15 cellular contexts compared by ENCODE assay signal in genomic region chr5:172643392-172643871, GRCh38. TPM values are rescaled to one million over a fixed set of nuclear protein-coding genes. Genes with fewer than 3 reads are reported as not detected.
DNase-seq lines count a peak whose midpoint lies in the region; ATAC-seq and TF ChIP-seq lines count a peak whose summit lies in the region.
"Had no signal": no experiment of that assay in that cellular context is flagged by ENCODE, and none has a peak within 500 bp of the region (broad histone marks: within the 10 kb centered on the region; RNA-seq: fewer than 3 reads in every experiment).

No MANE protein-coding gene starts in this region.

- DNase-seq in T-helper 1 cell (no peak), left cardiac atrium (peak; percentile 17), ovary (peak in 1 of 5 donors; percentile 42), type B pancreatic cell (ENCODE audit: extremely low spot score, unreplicated experiment) (no peak), DMS153 treated with DMSO at 0.1 percent for 48 hours (lab: John Stamatoyannopoulos, UW; ENCODE audit: unreplicated experiment) (no peak), NCI-H524 treated with DMSO at 0.1 percent for 48 hours (lab: John Stamatoyannopoulos, UW) (no peak)
- DNase-seq: activated CD4-positive, alpha-beta memory T cell treated with anti-CD3 and anti-CD28 coated beads for 36 hours; activated naive CD4-positive, alpha-beta T cell treated with anti-CD3 and anti-CD28 coated beads for 36 hours; CD8-positive, alpha-beta memory T cell; cortex of kidney; foreskin melanocyte; NCI-H345; T-helper 9 cell had no signal

- no peak for TF ChIP-seq POLR2A in ovary (IDR thresholded peaks at IDR 0.05)

- intact Hi-C loops in left cardiac atrium (cut with DNase I), result loop anchor here in 1 of 2 donors (5.0 kb wide), 2 partner anchors 54 to 166 kb away; no protein-coding TSS in a partner anchor
- intact Hi-C loops in ovary (cut with DNase I), result loop anchor here (5.0 to 10.0 kb wide), 6 partner anchors 51 to 166 kb away; no protein-coding TSS in a partner anchor

- no peaks in the 10 kb centered on the region for H3K9me3 ChIP-seq in ovary

- H3K4me1 Mint-ChIP-seq in T-helper 1 cell treated with Interleukin-12 subunit alpha and Interleukin-12 subunit beta and Interleukin-4 antibody, amounts not matched to agents 30 μg/mL and 1 μg/mL, for 36 hours (ENCODE audit: low read depth), result peaks cover 14% of the 10 kb centered on the region
- H3K4me1 Mint-ChIP-seq in type B pancreatic cell (ENCODE audit: unreplicated experiment), result peaks cover 29% of the 10 kb centered on the region

- H3K4me3 ChIP-seq in ovary, result peak overlapping the region; percentile 10

- H3K36me3 ChIP-seq in ovary, result no peaks in the 10 kb centered on the region

- peaks cover 4% of the 10 kb centered on the region for H3K4me1 ChIP-seq in ovary (ENCODE audit: insufficient read depth)

- no peak overlapping the region for H3K27ac Mint-ChIP-seq in T-helper 1 cell treated with Interleukin-12 subunit alpha and Interleukin-12 subunit beta and Interleukin-4 antibody, amounts not matched to agents 30 μg/mL and 1 μg/mL, for 36 hours
- H3K27ac Mint-ChIP-seq in type B pancreatic cell, result no peak overlapping the region
- H3K27ac Mint-ChIP-seq: activated CD4-positive, alpha-beta memory T cell treated with anti-CD3 and anti-CD28 coated beads for 36 hours; activated naive CD4-positive, alpha-beta T cell treated with anti-CD3 and anti-CD28 coated beads for 36 hours had no signal

- no peaks in the 10 kb centered on the region for H3K27me3 ChIP-seq in ovary

- no peaks in the 10 kb centered on the region for H3K36me3 Mint-ChIP-seq in T-helper 1 cell treated with Interleukin-12 subunit alpha and Interleukin-12 subunit beta and Interleukin-4 antibody, amounts not matched to agents 30 μg/mL and 1 μg/mL, for 36 hours (ENCODE audit: low read depth)
- no peaks in the 10 kb centered on the region for H3K36me3 Mint-ChIP-seq in type B pancreatic cell
- H3K36me3 Mint-ChIP-seq: activated CD4-positive, alpha-beta memory T cell treated with anti-CD3 and anti-CD28 coated beads for 36 hours; CD8-positive, alpha-beta memory T cell had no signal

- peaks cover 54% of the 10 kb centered on the region for H3K27me3 Mint-ChIP-seq in T-helper 1 cell treated with Interleukin-12 subunit alpha and Interleukin-12 subunit beta and Interleukin-4 antibody, amounts not matched to agents 30 μg/mL and 1 μg/mL, for 36 hours (ENCODE audit: low read depth)
- peaks cover 37% of the 10 kb centered on the region for H3K27me3 Mint-ChIP-seq in type B pancreatic cell

- H3K4me3 Mint-ChIP-seq in T-helper 1 cell treated with Interleukin-12 subunit alpha and Interleukin-12 subunit beta and Interleukin-4 antibody, amounts not matched to agents 30 μg/mL and 1 μg/mL, for 36 hours, result peak overlapping the region; percentile 26
- H3K4me3 Mint-ChIP-seq in type B pancreatic cell, result peak overlapping the region; percentile 44
- H3K4me3 Mint-ChIP-seq: activated CD4-positive, alpha-beta memory T cell treated with anti-CD3 and anti-CD28 coated beads for 36 hours; activated naive CD4-positive, alpha-beta T cell treated with anti-CD3 and anti-CD28 coated beads for 36 hours had no signal

- peak overlapping the region; percentile 41 to 89 for H3K27ac ChIP-seq in ovary

- TF ChIP-seq CTCF in ovary (IDR thresholded peaks at IDR 0.05) (no peak), type B pancreatic cell (conservative IDR thresholded peaks at IDR 0.05) (no peak)

- TF ChIP-seq EP300 in ovary (IDR thresholded peaks at IDR 0.05), result no peak

- WGBS in ovary, 3 donors, result 43 to 51% (median 49%) methylated on average over 8 of the region's 8 CpGs

- ATAC-seq in left cardiac atrium, result no peak
- ATAC-seq in GM19452 (IDR thresholded peaks at IDR 0.05; ENCODE audit: unreplicated experiment), result no peak

- no peaks in the 10 kb centered on the region for H3K9me3 Mint-ChIP-seq in T-helper 1 cell treated with Interleukin-12 subunit alpha and Interleukin-12 subunit beta and Interleukin-4 antibody, amounts not matched to agents 30 μg/mL and 1 μg/mL, for 36 hours
- H3K9me3 Mint-ChIP-seq in type B pancreatic cell, result no peaks in the 10 kb centered on the region
- H3K9me3 Mint-ChIP-seq: activated CD4-positive, alpha-beta memory T cell treated with anti-CD3 and anti-CD28 coated beads for 36 hours; activated naive CD4-positive, alpha-beta T cell treated with anti-CD3 and anti-CD28 coated beads for 36 hours; CD8-positive, alpha-beta memory T cell had no signal

RNA-seq across cellular contexts. Expression of gene NEURL1B, which starts 2.4 kb away (rescaled TPM):
- total RNA-seq in left cardiac atrium (10 to 100 TPM; 20.6 to 33.6 TPM), ovary (10 to 100 TPM; 15.0 to 75.1 (median 36.3) TPM), type B pancreatic cell (ENCODE audit: low replicate concordance) (6.2 and 7.6 TPM in 2 replicates)
- 10 to 100 TPM; 24.2 to 39.0 TPM for polyA plus RNA-seq in ovary
- polyA plus RNA-seq: CD8-positive, alpha-beta memory T cell had no signal
